ENCODE assay signal across 9 cellular contexts in the genomic region with DNA sequence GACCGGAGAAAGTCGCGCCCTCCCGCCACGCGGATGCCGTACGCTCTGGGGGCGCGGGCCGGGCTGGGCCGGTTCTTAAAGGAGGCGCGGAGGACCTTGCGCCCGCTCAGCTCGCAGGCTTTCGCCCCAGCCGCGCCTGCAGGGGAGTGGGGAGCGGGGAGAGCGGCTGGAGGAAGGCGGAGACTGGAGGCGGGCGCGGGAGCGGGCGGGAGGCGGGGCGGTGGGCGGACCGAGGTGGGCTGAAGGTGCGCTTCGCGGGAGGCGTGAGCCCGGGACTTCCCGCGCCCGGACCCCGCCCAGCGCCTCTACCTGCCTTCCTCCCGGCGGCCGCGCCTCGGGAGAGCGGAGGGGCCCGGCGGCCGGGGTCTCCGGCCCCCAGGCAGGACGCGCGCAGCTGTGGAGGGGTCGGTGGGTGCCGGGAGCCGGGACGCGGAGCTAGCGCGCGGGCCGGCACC. TPM values are rescaled to one million over a fixed set of nuclear protein-coding genes. Genes with fewer than 3 reads are reported as not detected.
DNase-seq lines count a peak whose midpoint lies in the region; ATAC-seq, FAIRE-seq and TF ChIP-seq lines count a peak whose summit lies in the region.
"Had no signal": no experiment of that assay in that cellular context is flagged by ENCODE, and none has a peak within 500 bp of the region (broad histone marks: within the 10 kb centered on the region; RNA-seq: fewer than 3 reads in every experiment).

ADRA2B (minus strand) TSS at position 148 of the 455 bp plus-strand sequence. CDS start 422 bp downstream, outside the sequence.

- intact Hi-C loops in activated CD8-positive, alpha-beta T cell treated with anti-CD3 and anti-CD28 coated beads for 36 hours (cut with micrococcal nuclease), result no loop called here

- peaks cover 27% of the 10 kb centered on the region for H3K27me3 Mint-ChIP-seq in activated CD8-positive, alpha-beta T cell treated with anti-CD3 and anti-CD28 coated beads for 36 hours
- H3K27me3 Mint-ChIP-seq in natural killer cell treated with Interleukin-12 subunit alpha and Interleukin-12 subunit beta and Interleukin-15 and Interleukin-18, amount 100 ng/mL, for 72 hours, result peaks cover 33 to 39% of the 10 kb centered on the region in 2 donors
- peaks cover 36% of the 10 kb centered on the region for H3K27me3 Mint-ChIP-seq in stimulated activated naive CD8-positive, alpha-beta T cell treated with anti-CD3 and anti-CD28 coated beads, Interleukin-15, Interleukin-2, amounts not matched to agents 100 ng/mL and 50 ng/mL, for 24 hours

- FAIRE-seq in H1 (lab: Jason Lieb, UNC), result no peak

- H3K36me3 ChIP-seq in DOHH2 (ENCODE audit: control insufficient read depth, low read length) (no peaks in the 10 kb centered on the region), MG63 (no peaks in the 10 kb centered on the region), H1 (ENCODE audit: control insufficient read depth in 2 of 4, insufficient read depth in 4 of 4, low read length in 3 of 4) (no peaks in the 10 kb centered on the region)

- POLR2A ChIA-PET in activated CD8-positive, alpha-beta T cell treated with anti-CD3 and anti-CD28 coated beads for 36 hours (lab: Charles Lee), result interaction anchor here (0.7 to 1.8 kb wide), 6 partner anchors 17 to 124 kb away, joined by 3 to 11 read pairs (median 4); no protein-coding TSS in a partner anchor
- POLR2A ChIA-PET in H1 (lab: Charles Lee; ENCODE audit: partially characterized antibody), result interaction anchor here (0.8 to 1.8 kb wide), 5 partner anchors 10 to 125 kb away, joined by 3 to 6 read pairs (median 3); no protein-coding TSS in a partner anchor

- no peak for TF ChIP-seq EP300 in H1 (IDR thresholded peaks at IDR 0.05; ENCODE audit: borderline replicate concordance in 1 of 2, low read depth in 2 of 2, low read length in 2 of 2)

- peaks cover 11% of the 10 kb centered on the region; the same call in 1 of the 2 replicates for H3K23me2 ChIP-seq in H1 (ENCODE audit: low read depth, low read length)

- CTCF ChIA-PET in activated CD8-positive, alpha-beta T cell treated with anti-CD3 and anti-CD28 coated beads for 36 hours (lab: Charles Lee), result interaction anchor here (0.6 to 9.3 kb wide), 49 partner anchors 8 to 393 kb away, joined by 3 to 94 read pairs (median 5); partner anchors contain the start of genes ASTL, CIAO1, DUSP2 and TMEM127
- CTCF ChIA-PET in H1 (lab: Charles Lee; ENCODE audit: partially characterized antibody), result interaction anchor here (0.5 to 6.6 kb wide), 27 partner anchors 8 to 663 kb away, joined by 3 to 61 read pairs (median 5); partner anchors contain the start of genes ASTL and DUSP2

- H3K79me2 ChIP-seq in DOHH2 (ENCODE audit: control insufficient read depth, low read length) (no peaks in the 10 kb centered on the region), H1 (ENCODE audit: control insufficient read depth in 1 of 2, insufficient read depth in 2 of 2, low read length in 2 of 2) (no peaks in the 10 kb centered on the region)

- H2BK120ac ChIP-seq in H1 (replicated peaks; ENCODE audit: low read depth, low read length), result no peak within 1 kb of the TSS

- H4K91ac ChIP-seq in H1 (replicated peaks; ENCODE audit: insufficient read length, low read length), result no peak within 1 kb of the TSS

- H3K27me3 ChIP-seq in DOHH2 (ENCODE audit: control insufficient read depth, low read length) (peaks cover 26% of the 10 kb centered on the region), MG63 (no peaks in the 10 kb centered on the region; the same call in 1 of the 2 replicates), H1 (replicated peaks in 1 of 4; ENCODE audit: control insufficient read depth in 3 of 4, extremely low read depth in 1 of 4, insufficient read depth in 3 of 4, low read length in 3 of 4) (peaks cover 0 to 32% (median 25%) of the 10 kb centered on the region in 4 experiments; a peak in 5 of 7 replicates)

- no peak within 1 kb of the TSS for H3K4ac ChIP-seq in H1 (replicated peaks; ENCODE audit: insufficient read length, low read depth, low read length)

- H3K14ac ChIP-seq in H1 (ENCODE audit: insufficient read length), result no peak within 1 kb of the TSS

- 0 out of 2 replicates have a peak within 1 kb of the TSS, but pooled peaks have one; percentile 3 for H2AFZ ChIP-seq in H1 (ENCODE audit: low read length)

- peak within 1 kb of the TSS in 3 of 4 experiments; percentile 13 to 54 (median 24); a peak in 4 of 7 replicates for H3K9ac ChIP-seq in H1 (replicated peaks in 1 of 4; ENCODE audit: extremely low read depth in 1 of 4, low read depth in 3 of 4, low read length in 3 of 4)

- H3K18ac ChIP-seq in H1 (ENCODE audit: extremely low read depth, low read length), result peak within 1 kb of the TSS; percentile 71; the same call in 1 of the 2 replicates

- peak in 1 of 2 experiments; percentile 40; a peak in 1 of 3 replicates for TF ChIP-seq POLR2A in H1 (IDR thresholded peaks at IDR 0.05; ENCODE audit: control extremely low read depth in 1 of 2, low read depth in 2 of 2, low read length in 2 of 2)

- H3K9me3 ChIP-seq in DOHH2 (ENCODE audit: control insufficient read depth, insufficient read depth, low read length) (no peaks in the 10 kb centered on the region), MG63 (no peaks in the 10 kb centered on the region), H1 (ENCODE audit: insufficient read depth in 2 of 2, low read depth in 1 of 2, low read length in 1 of 2) (peaks cover 0 to 5% of the 10 kb centered on the region in 2 experiments; a peak in 1 of 4 replicates)

- H2BK5ac ChIP-seq in H1 (ENCODE audit: low read depth, low read length), result no peak within 1 kb of the TSS; the same call in 1 of the 2 replicates

- H4K8ac ChIP-seq in H1 (ENCODE audit: extremely low read depth, insufficient read depth, low read length), result peak within 1 kb of the TSS; percentile 30

- no peaks in the 10 kb centered on the region for H3K79me1 ChIP-seq in H1 (ENCODE audit: low read depth, low read length)

- peak within 1 kb of the TSS; percentile 64 for H3K4me3 Mint-ChIP-seq in activated CD8-positive, alpha-beta T cell treated with anti-CD3 and anti-CD28 coated beads for 36 hours
- peak within 1 kb of the TSS; percentile 81 for H3K4me3 Mint-ChIP-seq in natural killer cell treated with Interleukin-12 subunit alpha and Interleukin-12 subunit beta and Interleukin-15 and Interleukin-18, amount 100 ng/mL, for 72 hours
- H3K4me3 Mint-ChIP-seq in stimulated activated naive CD8-positive, alpha-beta T cell treated with anti-CD3 and anti-CD28 coated beads, Interleukin-15, Interleukin-2, amounts not matched to agents 100 ng/mL and 50 ng/mL, for 24 hours, result peak within 1 kb of the TSS; percentile 72

- H2AK5ac ChIP-seq in H1 (ENCODE audit: low read depth, low read length), result 0 out of 2 replicates have a peak within 1 kb of the TSS, but pooled peaks have one; percentile 70

- peak within 1 kb of the TSS; percentile 83; the same call in 1 of the 2 replicates for H2BK15ac ChIP-seq in H1 (ENCODE audit: low read length)

- H3K9me3 Mint-ChIP-seq in activated CD8-positive, alpha-beta T cell treated with anti-CD3 and anti-CD28 coated beads for 36 hours, result no peaks in the 10 kb centered on the region
- H3K9me3 Mint-ChIP-seq in natural killer cell treated with Interleukin-12 subunit alpha and Interleukin-12 subunit beta and Interleukin-15 and Interleukin-18, amount 100 ng/mL, for 72 hours, result no peaks in the 10 kb centered on the region
- no peaks in the 10 kb centered on the region for H3K9me3 Mint-ChIP-seq in stimulated activated naive CD8-positive, alpha-beta T cell treated with anti-CD3 and anti-CD28 coated beads, Interleukin-15, Interleukin-2, amounts not matched to agents 100 ng/mL and 50 ng/mL, for 24 hours

- no peak within 1 kb of the TSS for H2BK20ac ChIP-seq in H1 (ENCODE audit: low read length)

- H3K23ac ChIP-seq in H1 (ENCODE audit: insufficient read length), result no peak within 1 kb of the TSS

- peak; percentile 50 for ATAC-seq in GM21576 (IDR thresholded peaks at IDR 0.05; ENCODE audit: unreplicated experiment)
- ATAC-seq in activated CD8-positive, alpha-beta T cell treated with anti-CD3 and anti-CD28 coated beads for 36 hours, result peak; percentile 60
- peak; percentile 59 to 74 for ATAC-seq in natural killer cell treated with Interleukin-12 subunit alpha and Interleukin-12 subunit beta and Interleukin-15 and Interleukin-18, amount 100 ng/mL, for 72 hours

- H3K27ac Mint-ChIP-seq in activated CD8-positive, alpha-beta T cell treated with anti-CD3 and anti-CD28 coated beads for 36 hours, result no peak within 1 kb of the TSS
- peak within 1 kb of the TSS in 1 of 2 donors; percentile 56 for H3K27ac Mint-ChIP-seq in natural killer cell treated with Interleukin-12 subunit alpha and Interleukin-12 subunit beta and Interleukin-15 and Interleukin-18, amount 100 ng/mL, for 72 hours
- peak within 1 kb of the TSS; percentile 40 for H3K27ac Mint-ChIP-seq in stimulated activated naive CD8-positive, alpha-beta T cell treated with anti-CD3 and anti-CD28 coated beads, Interleukin-15, Interleukin-2, amounts not matched to agents 100 ng/mL and 50 ng/mL, for 24 hours

- TF ChIP-seq RAD21 in H1 (IDR thresholded peaks at IDR 0.05 in 1 of 2, conservative IDR thresholded peaks at IDR 0.05 in 1 of 2; ENCODE audit: low read depth in 2 of 2, low read length in 2 of 2), result 0 out of 4 replicates have a peak, but pooled peaks of 1 of the 2 experiments have one; percentile 2

- WGBS in H1 (ENCODE audit: extremely low coverage in 1 of 2, insufficient coverage in 1 of 2, insufficient read length in 1 of 2, insufficient replicate concordance in 2 of 2, low coverage in 1 of 2, low lambda C conversion rate in 2 of 2, missing lambda C conversion rate in 1 of 2), 2 experiments, result 3% methylated on average over 18 of the region's 64 CpGs; no CpG with 5 or more reads in 1 of the 2 experiments

- H4K20me1 ChIP-seq in DOHH2 (ENCODE audit: control insufficient read depth, insufficient read depth, low read depth, low read length) (no peaks in the 10 kb centered on the region), H1 (replicated peaks in 1 of 2; ENCODE audit: control insufficient read depth in 1 of 2, insufficient read depth in 2 of 2, low read length in 2 of 2) (no peaks in the 10 kb centered on the region)

- H3K56ac ChIP-seq in H1 (replicated peaks; ENCODE audit: insufficient read length, low read depth, low read length), result no peak within 1 kb of the TSS

- no peak within 1 kb of the TSS for H3K27ac ChIP-seq in DOHH2 (ENCODE audit: low read depth, low read length)
- no peak within 1 kb of the TSS; the same call in 1 of the 2 replicates for H3K27ac ChIP-seq in H1 (ENCODE audit: low read depth, low read length)

- peaks cover 22% of the 10 kb centered on the region for H3K4me1 Mint-ChIP-seq in activated CD8-positive, alpha-beta T cell treated with anti-CD3 and anti-CD28 coated beads for 36 hours (ENCODE audit: low read depth)
- peaks cover 5 to 17% of the 10 kb centered on the region in 2 donors for H3K4me1 Mint-ChIP-seq in natural killer cell treated with Interleukin-12 subunit alpha and Interleukin-12 subunit beta and Interleukin-15 and Interleukin-18, amount 100 ng/mL, for 72 hours (ENCODE audit: low read depth in 2 of 2)
- peaks cover 30% of the 10 kb centered on the region for H3K4me1 Mint-ChIP-seq in stimulated activated naive CD8-positive, alpha-beta T cell treated with anti-CD3 and anti-CD28 coated beads, Interleukin-15, Interleukin-2, amounts not matched to agents 100 ng/mL and 50 ng/mL, for 24 hours (ENCODE audit: low read depth)

- TF ChIP-seq CTCF in DOHH2 (IDR thresholded peaks at IDR 0.05; ENCODE audit: low read depth, low read length, poor library complexity, severe bottlenecking) (no peak), H1 (IDR thresholded peaks at IDR 0.05; ENCODE audit: control extremely low read depth in 1 of 3, insufficient read depth in 1 of 3, low read depth in 1 of 3, low read length in 3 of 3) (no peak)
- TF ChIP-seq CTCF in activated CD8-positive, alpha-beta T cell treated with anti-CD3 and anti-CD28 coated beads for 36 hours (IDR thresholded peaks at IDR 0.05), result no peak

- peaks cover 25% of the 10 kb centered on the region for H3K4me1 ChIP-seq in DOHH2 (ENCODE audit: control insufficient read depth, low read length)
- H3K4me1 ChIP-seq in H1 (replicated peaks in 1 of 4; ENCODE audit: control insufficient read depth in 3 of 4, insufficient read depth in 4 of 4, low read length in 3 of 4), result peaks cover 0 to 20% (median 12%) of the 10 kb centered on the region in 4 experiments; a peak in 6 of 7 replicates

- no peak within 1 kb of the TSS for H4K5ac ChIP-seq in H1 (ENCODE audit: insufficient read length, low read depth, low read length)

- DNase-seq in MG63 (peak; percentile 23), H1 (ENCODE audit: low read depth in 1 of 2, low spot score in 2 of 2) (peak; percentile 68 to 85), HCEC 1CT (no peak)
- peak; percentile 75 for DNase-seq in activated CD8-positive, alpha-beta T cell treated with anti-CD3 and anti-CD28 coated beads for 36 hours
- DNase-seq in natural killer cell treated with Interleukin-12 subunit alpha and Interleukin-12 subunit beta and Interleukin-15 and Interleukin-18, amount 100 ng/mL, for 72 hours (ENCODE audit: low spot score), result no peak

- H3K4me3 ChIP-seq in DOHH2 (ENCODE audit: low read length) (peak within 1 kb of the TSS; percentile 70), MG63 (peak within 1 kb of the TSS; percentile 34; the same call in 1 of the 2 replicates), H1 (ENCODE audit: extremely low read depth in 1 of 4, insufficient read depth in 2 of 4, low read depth in 3 of 4, low read length in 4 of 4) (peak within 1 kb of the TSS; percentile 57 to 81 (median 60))

- H3K9me2 ChIP-seq in DOHH2 (replicated peaks; ENCODE audit: control insufficient read depth, low read length), result no peaks in the 10 kb centered on the region

- H3K4me2 ChIP-seq in DOHH2 (ENCODE audit: low read length) (peak within 1 kb of the TSS; percentile 70), H1 (ENCODE audit: insufficient read depth in 1 of 2, low read depth in 2 of 2, low read length in 2 of 2) (peak within 1 kb of the TSS; percentile 74 to 78)

- H3K36me3 Mint-ChIP-seq in activated CD8-positive, alpha-beta T cell treated with anti-CD3 and anti-CD28 coated beads for 36 hours (ENCODE audit: low read depth), result no peaks in the 10 kb centered on the region
- no peaks in the 10 kb centered on the region for H3K36me3 Mint-ChIP-seq in natural killer cell treated with Interleukin-12 subunit alpha and Interleukin-12 subunit beta and Interleukin-15 and Interleukin-18, amount 100 ng/mL, for 72 hours
- H3K36me3 Mint-ChIP-seq in stimulated activated naive CD8-positive, alpha-beta T cell treated with anti-CD3 and anti-CD28 coated beads, Interleukin-15, Interleukin-2, amounts not matched to agents 100 ng/mL and 50 ng/mL, for 24 hours (ENCODE audit: low read depth), result no peaks in the 10 kb centered on the region

- no peaks in the 10 kb centered on the region for H3F3A ChIP-seq in DOHH2 (ENCODE audit: control insufficient read depth, insufficient read depth)

- H2BK12ac ChIP-seq in H1 (ENCODE audit: low read depth, low read length), result peak within 1 kb of the TSS; percentile 68; the same call in 1 of the 2 replicates

RNA-seq across cellular contexts. Expression of gene ADRA2B, which starts in this region (rescaled TPM):
- 0.03 TPM in 1 of 2 replicates, not detected in the other for total RNA-seq in MG63 (2014; rRNA removed; shearing (Covaris generic); ENCODE audit: low replicate concordance)
- total RNA-seq in activated CD8-positive, alpha-beta T cell treated with anti-CD3 and anti-CD28 coated beads for 36 hours, result under 1 TPM; 0.29 to 0.34 TPM
- 6.5 and 6.6 TPM in 2 replicates for total RNA-seq in H1 (2021; fragmentation: NEBNext Ultra II Directional; extraction: Animal tissue kit (Norgen Biotek cat#: 25700))
- 5.8 and 8.3 TPM in 2 replicates for polyA plus RNA-seq in H1 (2011; rRNA removed)
- 6.6 TPM for polyA plus RNA-seq in H1 (2011; cell fraction: cytosol; rRNA removed)
- polyA plus RNA-seq in H1 (2011; cell fraction: nucleus; rRNA removed), result 14.4 TPM
- polyA plus RNA-seq in H1 (2012, experiment 1 of 2), result 3.3 to 6.4 TPM (median 5.3 TPM) in 4 replicates
- polyA plus RNA-seq in H1 (2012, experiment 2 of 2), result 4.8 TPM
- polyA plus RNA-seq in H1 (2013, experiment 1 of 2), result 3.7 TPM
- 4.0 TPM for polyA plus RNA-seq in H1 (2013, experiment 2 of 2)
- polyA minus RNA-seq in H1 (2011; rRNA and poly(A)+ RNA removed), result 4.4 and 4.9 TPM in 2 replicates
- polyA minus RNA-seq in H1 (2011; cell fraction: cytosol; rRNA and poly(A)+ RNA removed), result 6.7 TPM
- polyA minus RNA-seq in H1 (2011; cell fraction: nucleus; rRNA and poly(A)+ RNA removed), result 6.8 TPM
- not detected for total RNA-seq in natural killer cell treated with Interleukin-12 subunit alpha and Interleukin-12 subunit beta and Interleukin-15 and Interleukin-18, amount 100 ng/mL, for 72 hours
- total RNA-seq: RPMI7951 had no signal

Comparison
In these comparisons a context has a peak if more than half of its experiments do, and no peak if none do; other contexts are left out.
1. Peak in DNase-seq and H3K4me3 ChIP-seq in MG63; RNA of the gene not detected or under 1 TPM.
2. Peak in DNase-seq and ATAC-seq in activated CD8-positive, alpha-beta T cell treated with anti-CD3 and anti-CD28 coated beads for 36 hours; RNA of the gene not detected or under 1 TPM.
3. Peak in ATAC-seq in natural killer cell treated with Interleukin-12 subunit alpha and Interleukin-12 subunit beta and Interleukin-15 and Interleukin-18, amount 100 ng/mL, for 72 hours; RNA of the gene not detected or under 1 TPM.
4. DNase-seq: peak in H1 (2 of 2); none in natural killer cell treated with Interleukin-12 subunit alpha and Interleukin-12 subunit beta and Interleukin-15 and Interleukin-18, amount 100 ng/mL, for 72 hours (single experiment) and HCEC 1CT (single experiment).
5. Peak in every context shown above with its lines, with median percentiles within 50 percentile points of each other: H3K4me3 ChIP-seq, ATAC-seq and H3K4me3 Mint-ChIP-seq.